ENCODE assay signal across 1 cellular context in the genomic region with DNA sequence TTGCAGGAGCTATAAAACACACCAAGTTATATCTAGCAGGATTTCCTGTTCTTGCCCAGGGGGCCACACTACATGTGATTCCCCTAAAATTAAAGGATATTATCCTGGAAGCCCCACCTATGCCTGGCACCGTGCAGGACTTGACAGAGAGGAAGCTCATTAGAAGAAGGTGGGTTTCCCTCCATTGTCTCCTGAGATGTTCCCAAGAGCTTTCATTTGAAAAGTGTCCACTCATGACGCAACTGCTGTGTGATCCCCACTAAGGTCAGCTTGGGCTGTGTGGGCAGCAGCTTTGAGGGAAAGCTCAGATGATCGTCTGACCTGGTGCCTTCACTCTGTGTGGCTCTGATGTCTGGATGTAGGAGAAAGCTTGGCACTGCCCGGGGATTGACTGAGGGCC.
TF ChIP-seq lines count a peak whose summit lies in the region.

No MANE protein-coding gene starts in this region.

TF ChIP-seq in HepG2, 621 proteins besides CTCF, POLR2A, EP300 and RAD21 (continued from another document):
- TF ChIP-seq, protein P1, sequence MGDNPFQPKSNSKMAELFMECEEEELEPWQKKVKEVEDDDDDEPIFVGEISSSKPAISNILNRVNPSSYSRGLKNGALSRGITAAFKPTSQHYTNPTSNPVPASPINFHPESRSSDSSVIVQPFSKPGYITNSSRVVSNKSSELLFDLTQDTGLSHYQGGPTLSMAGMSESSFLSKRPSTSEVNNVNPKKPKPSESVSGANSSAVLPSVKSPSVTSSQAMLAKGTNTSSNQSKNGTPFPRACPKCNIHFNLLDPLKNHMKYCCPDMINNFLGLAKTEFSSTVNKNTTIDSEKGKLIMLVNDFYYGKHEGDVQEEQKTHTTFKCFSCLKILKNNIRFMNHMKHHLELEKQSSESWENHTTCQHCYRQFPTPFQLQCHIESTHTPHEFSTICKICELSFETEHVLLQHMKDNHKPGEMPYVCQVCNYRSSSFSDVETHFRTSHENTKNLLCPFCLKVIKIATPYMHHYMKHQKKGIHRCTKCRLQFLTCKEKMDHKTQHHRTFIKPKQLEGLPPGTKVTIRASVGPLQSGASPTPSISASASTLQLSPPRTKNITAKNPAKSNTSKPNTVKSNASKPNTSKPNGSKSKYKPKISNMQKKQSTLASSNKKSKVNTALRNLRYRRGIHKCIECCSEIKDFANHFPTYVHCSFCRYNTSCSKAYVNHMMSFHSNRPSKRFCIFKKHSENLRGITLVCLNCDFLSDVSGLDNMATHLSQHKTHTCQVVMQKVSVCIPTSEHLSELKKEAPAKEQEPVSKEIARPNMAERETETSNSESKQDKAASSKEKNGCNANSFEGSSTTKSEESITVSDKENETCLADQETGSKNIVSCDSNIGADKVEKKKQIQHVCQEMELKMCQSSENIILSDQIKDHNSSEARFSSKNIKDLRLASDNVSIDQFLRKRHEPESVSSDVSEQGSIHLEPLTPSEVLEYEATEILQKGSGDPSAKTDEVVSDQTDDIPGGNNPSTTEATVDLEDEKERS (CRISPR knock-in tag; IDR thresholded peaks at IDR 0.05): no peak
- TF ChIP-seq DMTF1 (CRISPR knock-in tag; IDR thresholded peaks at IDR 0.05) (no peak), ZNF660 (CRISPR knock-in tag; IDR thresholded peaks at IDR 0.05; ENCODE audit: borderline replicate concordance, low read depth) (no peak)
